8 cellular contexts compared by ENCODE assay signal in the genomic region with DNA sequence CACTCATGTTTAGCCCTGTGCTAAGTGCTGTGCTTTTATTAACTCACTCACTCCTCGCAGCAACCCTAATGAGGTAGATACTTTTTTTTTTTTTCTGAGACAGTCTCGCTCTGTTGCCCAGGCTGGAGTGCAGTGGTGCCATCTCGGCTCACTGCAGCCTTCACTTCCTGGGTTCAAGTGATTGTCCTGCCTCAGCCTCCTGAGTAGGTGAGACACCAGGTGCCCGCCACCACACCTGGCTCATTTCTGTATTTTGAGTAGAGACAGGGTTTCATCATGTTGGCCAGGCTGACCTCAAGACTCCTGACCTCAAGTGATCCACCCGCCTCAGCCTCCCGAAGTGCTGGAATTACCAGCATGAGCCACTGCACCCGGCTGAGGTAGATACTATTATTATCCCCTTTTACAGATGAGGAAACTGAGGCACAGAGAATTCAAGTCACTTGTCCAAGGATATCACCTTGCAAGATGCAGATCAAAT. TPM values are rescaled to one million over a fixed set of nuclear protein-coding genes. Genes with fewer than 3 reads are reported as not detected.
DNase-seq lines count a peak whose midpoint lies in the region; ATAC-seq, FAIRE-seq and TF ChIP-seq lines count a peak whose summit lies in the region.

No MANE protein-coding gene starts in this region.

- H3K4me1 ChIP-seq in K562 (replicated peaks in 1 of 2; ENCODE audit: control insufficient read depth in 2 of 2, insufficient read depth in 2 of 2, low read length in 2 of 2) (peaks cover 18 to 48% of the 10 kb centered on the region in 2 experiments; a peak in 4 of 5 replicates), mesodermal cell (ENCODE audit: control insufficient read depth, insufficient read depth, low read length, poor library complexity, severe bottlenecking) (peaks cover 9% of the 10 kb centered on the region)

- no peak for DNase-seq in activated T-cell treated with anti-CD3 and anti-CD28 coated beads, Interleukin-2, amount 50 U/mL, for 4 hours
- no peak for DNase-seq in activated T-cell treated with anti-CD3 and anti-CD28 coated beads, Interleukin-2, amount 50 U/mL, for 48 hours
- DNase-seq in K562 (ENCODE audit: extremely low read depth in 1 of 4, low spot score in 3 of 4) (no peak), type B pancreatic cell (ENCODE audit: extremely low spot score, unreplicated experiment) (no peak), GOT3 (lab: John Stamatoyannopoulos, UW) (no peak)

- TF ChIP-seq POLR2A in K562 (conservative IDR thresholded peaks at IDR 0.05): no peak

- peak overlapping the region; percentile 68 to 79; a peak in 2 of 4 replicates for H3K9ac ChIP-seq in K562 (ENCODE audit: insufficient read depth in 1 of 2, low read depth in 2 of 2, low read length in 2 of 2)

- POLR2A ChIA-PET in K562 (lab: Yijun Ruan, JAX): interaction anchor here (0.7 to 1.3 kb wide), 3 partner anchors 17 to 254 kb away, joined by 3 to 5 read pairs (median 3); partner anchors contain the start of gene BLVRB

- intact Hi-C loops in K562 (cut with micrococcal nuclease): no loop called here

- peaks cover 62% of the 10 kb centered on the region for H3K79me2 ChIP-seq in K562 (ENCODE audit: control insufficient read depth, insufficient read depth, low read length)

- no peaks in the 10 kb centered on the region for H3K27me3 ChIP-seq in K562 (ENCODE audit: control insufficient read depth in 2 of 2, insufficient read depth in 2 of 2, low read length in 2 of 2)

- H3K9me3 Mint-ChIP-seq in activated T-cell treated with anti-CD3 and anti-CD28 coated beads, Interleukin-2, amount 50 U/mL, for 4 hours: no peaks in the 10 kb centered on the region
- H3K9me3 Mint-ChIP-seq in type B pancreatic cell: no peaks in the 10 kb centered on the region

- H2AFZ ChIP-seq in K562 (ENCODE audit: low read depth, low read length): no peak overlapping the region; the same call in 1 of the 2 replicates

- CTCF ChIA-PET in K562 (lab: Yijun Ruan, JAX; ENCODE audit: low intra/inter-chr PET ratio): no interaction called here

- H3K4me1 Mint-ChIP-seq in activated T-cell treated with anti-CD3 and anti-CD28 coated beads, Interleukin-2, amount 50 U/mL, for 4 hours (ENCODE audit: low read depth): peaks cover 55% of the 10 kb centered on the region
- peaks cover 37% of the 10 kb centered on the region for H3K4me1 Mint-ChIP-seq in type B pancreatic cell (ENCODE audit: unreplicated experiment)

- ATAC-seq in activated T-cell treated with anti-CD3 and anti-CD28 coated beads, Interleukin-2, amount 50 U/mL, for 4 hours: no peak
- ATAC-seq in K562 (no peak), HG03039 (IDR thresholded peaks at IDR 0.05; ENCODE audit: unreplicated experiment) (no peak), GM21515 (IDR thresholded peaks at IDR 0.05; ENCODE audit: unreplicated experiment) (no peak)

- H3K4me3 Mint-ChIP-seq in activated T-cell treated with anti-CD3 and anti-CD28 coated beads, Interleukin-2, amount 50 U/mL, for 4 hours: peak overlapping the region; percentile 92
- peak overlapping the region; percentile 97 for H3K4me3 Mint-ChIP-seq in type B pancreatic cell

- TF ChIP-seq CTCF in K562 (IDR thresholded peaks at IDR 0.05 in 2 of 3, conservative IDR thresholded peaks at IDR 0.05 in 1 of 3; ENCODE audit: insufficient read depth in 2 of 3, low read depth in 1 of 3, low read length in 3 of 3) (no peak), type B pancreatic cell (conservative IDR thresholded peaks at IDR 0.05) (no peak)

- peak overlapping the region; percentile 93 for H3K4me2 ChIP-seq in K562 (ENCODE audit: insufficient read depth, low read length)

- in situ Hi-C loops in K562 (cut with MboI): no loop called here

- H3K9me1 ChIP-seq in K562 (ENCODE audit: control insufficient read depth, insufficient read depth, low read length): no peaks in the 10 kb centered on the region

- H3K9me3 ChIP-seq in K562 (replicated peaks; ENCODE audit: control insufficient read depth, insufficient read depth, low read depth, low read length): no peaks in the 10 kb centered on the region
- no peaks in the 10 kb centered on the region for H3K9me3 ChIP-seq in mesodermal cell (ENCODE audit: control insufficient read depth, low read length)

- no TSS peak for BruUV-seq in K562 (replicated peaks; lab: Mats Ljungman, UMichigan)

- H3K4me3 ChIP-seq in K562: peak overlapping the region; percentile 62
- peak overlapping the region; percentile 76 for H3K4me3 ChIP-seq in mesodermal cell (ENCODE audit: extremely low read depth, insufficient read depth, low read length, poor library complexity, severe bottlenecking)

- 35% methylated on average over 7 of the region's 7 CpGs for WGBS in K562 (ENCODE audit: insufficient coverage, low coverage, missing lambda C conversion rate)
- WGBS in mesodermal cell (ENCODE audit: insufficient coverage in 2 of 2), 2 experiments: 89 to 92% methylated on average over 4 to 5 of the region's 7 CpGs

- peaks cover 5% of the 10 kb centered on the region for H3K36me3 Mint-ChIP-seq in activated T-cell treated with anti-CD3 and anti-CD28 coated beads, Interleukin-2, amount 50 U/mL, for 4 hours (ENCODE audit: insufficient read depth)
- H3K36me3 Mint-ChIP-seq in type B pancreatic cell: peaks cover 27% of the 10 kb centered on the region

- no peak for TF ChIP-seq RAD21 in K562 (CRISPR knock-in tag; conservative IDR thresholded peaks at IDR 0.05 in 1 of 2, IDR thresholded peaks at IDR 0.05 in 1 of 2)

- FAIRE-seq in K562 (lab: Jason Lieb, UNC): no peak

- H3K36me3 ChIP-seq in K562 (ENCODE audit: control insufficient read depth, insufficient read depth, low read length) (peaks cover 13% of the 10 kb centered on the region), mesodermal cell (ENCODE audit: control insufficient read depth, insufficient read depth, low read length) (peaks cover 29% of the 10 kb centered on the region)

- no peaks in the 10 kb centered on the region for H3K27me3 Mint-ChIP-seq in activated T-cell treated with anti-CD3 and anti-CD28 coated beads, Interleukin-2, amount 50 U/mL, for 4 hours (ENCODE audit: low read depth)
- no peaks in the 10 kb centered on the region for H3K27me3 Mint-ChIP-seq in type B pancreatic cell

- peak overlapping the region; percentile 100 for H3K27ac Mint-ChIP-seq in type B pancreatic cell

- TF ChIP-seq EP300 in K562 (IDR thresholded peaks at IDR 0.05; ENCODE audit: low read length): no peak

- H4K20me1 ChIP-seq in K562 (replicated peaks; ENCODE audit: control insufficient read depth, insufficient read depth, low read length): no peaks in the 10 kb centered on the region

- H3K27ac ChIP-seq in K562 (ENCODE audit: extremely low read depth, low read depth, low read length) (peak overlapping the region; percentile 80; the same call in 1 of the 3 replicates), mesodermal cell (ENCODE audit: low read depth, low read length, severe bottlenecking) (no peak overlapping the region)

RNA-seq across cellular contexts. Expression of gene ITPKC, which starts 2.5 kb away (rescaled TPM):
- total RNA-seq in activated T-cell treated with anti-CD3 and anti-CD28 coated beads, Interleukin-2, amount 50 U/mL, for 4 hours: 1 to 10 TPM; 6.9 to 8.2 (median 8.2) TPM
- total RNA-seq in K562 (2011; cell fraction: chromatin; rRNA removed; ENCODE audit: low replicate concordance): 7.8 and 24.0 TPM in 2 replicates
- 14.8 and 15.4 TPM in 2 replicates for total RNA-seq in K562 (2011; cell fraction: nucleolus; rRNA removed)
- total RNA-seq in K562 (2011; cell fraction: nucleoplasm; rRNA removed): 8.1 and 11.3 TPM in 2 replicates
- total RNA-seq in K562 (2014; rRNA removed): 7.4 and 8.7 TPM in 2 replicates
- total RNA-seq in K562 (2014; rRNA removed; fragmentation: Illumina TruSeq; extraction: Trizol): 3.4 and 4.0 TPM in 2 replicates
- 4.7 and 5.1 TPM in 2 replicates for total RNA-seq in K562 (2015; rRNA removed; fragmentation: Illumina TruSeq; extraction: Trizol)
- 9.0 and 9.3 TPM in 2 replicates for total RNA-seq in K562 (2021)
- 6.0 and 6.1 TPM in 2 replicates for polyA plus RNA-seq in K562 (2011; rRNA removed)
- polyA plus RNA-seq in K562 (2011; cell fraction: cytosol; rRNA removed): 6.4 and 8.6 TPM in 2 replicates
- 5.3 and 9.3 TPM in 2 replicates for polyA plus RNA-seq in K562 (2011; cell fraction: nucleus; rRNA removed)
- polyA plus RNA-seq in K562 (2012): 6.0 and 10.0 TPM in 2 replicates
- polyA plus RNA-seq in K562 (2014; fragmentation: Illumina TruSeq; extraction: Trizol): 5.8 and 6.6 TPM in 2 replicates
- polyA plus RNA-seq in K562 (2014; fragmentation: Nextera tagmentation; extraction: Ambion mirVana): under 1 TPM; 0.08 to 0.22 TPM
- polyA plus RNA-seq in K562 (2014; rRNA removed): 6.4 and 8.9 TPM in 2 replicates
- 7.3 and 9.6 TPM in 2 replicates for polyA minus RNA-seq in K562 (2011; rRNA and poly(A)+ RNA removed)
- 3.9 and 6.0 TPM in 2 replicates for polyA minus RNA-seq in K562 (2011; cell fraction: cytosol; rRNA and poly(A)+ RNA removed)
- polyA minus RNA-seq in K562 (2011; cell fraction: nucleus; rRNA and poly(A)+ RNA removed): 4.3 and 4.7 TPM in 2 replicates
- polyA plus RNA-seq in mesodermal cell (2013, experiment 1 of 2): 11.5 TPM
- 9.0 TPM for polyA plus RNA-seq in mesodermal cell (2013, experiment 2 of 2)
- 22.4 and 46.1 TPM in 2 replicates for total RNA-seq in type B pancreatic cell (ENCODE audit: low replicate concordance)

RNA-seq across cellular contexts. Expression of gene COQ8B, which starts 2.8 kb away (rescaled TPM):
- total RNA-seq in activated T-cell treated with anti-CD3 and anti-CD28 coated beads, Interleukin-2, amount 50 U/mL, for 4 hours: 10 to 100 TPM; 18.7 to 21.3 (median 18.9) TPM
- total RNA-seq in K562 (2011; cell fraction: chromatin; rRNA removed; ENCODE audit: low replicate concordance): 33.1 and 73.6 TPM in 2 replicates
- 54.3 and 55.7 TPM in 2 replicates for total RNA-seq in K562 (2011; cell fraction: nucleolus; rRNA removed)
- 43.2 and 52.2 TPM in 2 replicates for total RNA-seq in K562 (2011; cell fraction: nucleoplasm; rRNA removed)
- 18.3 and 20.0 TPM in 2 replicates for total RNA-seq in K562 (2014; rRNA removed)
- 5.2 and 5.5 TPM in 2 replicates for total RNA-seq in K562 (2014; rRNA removed; fragmentation: Illumina TruSeq; extraction: Trizol)
- total RNA-seq in K562 (2015; rRNA removed; fragmentation: Illumina TruSeq; extraction: Trizol): 12.9 and 13.6 TPM in 2 replicates
- 24.0 and 27.2 TPM in 2 replicates for total RNA-seq in K562 (2021)
- polyA plus RNA-seq in K562 (2011; rRNA removed): 14.4 and 17.6 TPM in 2 replicates
- polyA plus RNA-seq in K562 (2011; cell fraction: cytosol; rRNA removed): 19.5 and 37.8 TPM in 2 replicates
- 55.8 and 89.2 TPM in 2 replicates for polyA plus RNA-seq in K562 (2011; cell fraction: nucleus; rRNA removed)
- polyA plus RNA-seq in K562 (2012): 16.4 and 27.2 TPM in 2 replicates
- polyA plus RNA-seq in K562 (2014; fragmentation: Illumina TruSeq; extraction: Trizol): 7.2 and 15.7 TPM in 2 replicates
- polyA plus RNA-seq in K562 (2014; fragmentation: Nextera tagmentation; extraction: Ambion mirVana): under 1 TPM; 0.41 to 0.51 TPM
- 26.5 and 32.3 TPM in 2 replicates for polyA plus RNA-seq in K562 (2014; rRNA removed)
- 7.3 and 13.0 TPM in 2 replicates for polyA minus RNA-seq in K562 (2011; rRNA and poly(A)+ RNA removed)
- polyA minus RNA-seq in K562 (2011; cell fraction: cytosol; rRNA and poly(A)+ RNA removed): 15.0 and 15.7 TPM in 2 replicates
- 25.1 and 25.8 TPM in 2 replicates for polyA minus RNA-seq in K562 (2011; cell fraction: nucleus; rRNA and poly(A)+ RNA removed)
- 28.6 TPM for polyA plus RNA-seq in mesodermal cell (2013, experiment 1 of 2)
- polyA plus RNA-seq in mesodermal cell (2013, experiment 2 of 2): 31.7 TPM
- total RNA-seq in type B pancreatic cell (ENCODE audit: low replicate concordance): 39.9 and 48.4 TPM in 2 replicates

RNA-seq across cellular contexts. Expression of gene NUMBL, which starts 29.0 kb away (rescaled TPM):
- 10 to 100 TPM; 13.8 to 17.1 (median 16.7) TPM for total RNA-seq in activated T-cell treated with anti-CD3 and anti-CD28 coated beads, Interleukin-2, amount 50 U/mL, for 4 hours
- total RNA-seq in K562 (2011; cell fraction: chromatin; rRNA removed; ENCODE audit: low replicate concordance): 39.2 and 53.7 TPM in 2 replicates
- 24.0 and 29.3 TPM in 2 replicates for total RNA-seq in K562 (2011; cell fraction: nucleolus; rRNA removed)
- 33.8 and 65.4 TPM in 2 replicates for total RNA-seq in K562 (2011; cell fraction: nucleoplasm; rRNA removed)
- total RNA-seq in K562 (2014; rRNA removed): 10.3 and 12.2 TPM in 2 replicates
- 3.0 TPM in 2 replicates for total RNA-seq in K562 (2014; rRNA removed; fragmentation: Illumina TruSeq; extraction: Trizol)
- 5.0 and 5.7 TPM in 2 replicates for total RNA-seq in K562 (2015; rRNA removed; fragmentation: Illumina TruSeq; extraction: Trizol)
- total RNA-seq in K562 (2021): 38.6 and 41.5 TPM in 2 replicates
- polyA plus RNA-seq in K562 (2011; rRNA removed): 6.6 and 9.2 TPM in 2 replicates
- polyA plus RNA-seq in K562 (2011; cell fraction: cytosol; rRNA removed): 6.5 and 15.8 TPM in 2 replicates
- 20.5 and 36.4 TPM in 2 replicates for polyA plus RNA-seq in K562 (2011; cell fraction: nucleus; rRNA removed)
- polyA plus RNA-seq in K562 (2012): 12.7 and 13.9 TPM in 2 replicates
- polyA plus RNA-seq in K562 (2014; fragmentation: Illumina TruSeq; extraction: Trizol): 9.0 and 13.7 TPM in 2 replicates
- under 1 TPM; 0.39 to 0.63 TPM for polyA plus RNA-seq in K562 (2014; fragmentation: Nextera tagmentation; extraction: Ambion mirVana)
- 16.1 and 18.8 TPM in 2 replicates for polyA plus RNA-seq in K562 (2014; rRNA removed)
- polyA minus RNA-seq in K562 (2011; rRNA and poly(A)+ RNA removed): 14.8 and 16.7 TPM in 2 replicates
- polyA minus RNA-seq in K562 (2011; cell fraction: cytosol; rRNA and poly(A)+ RNA removed): 4.8 and 6.4 TPM in 2 replicates
- 7.8 and 8.3 TPM in 2 replicates for polyA minus RNA-seq in K562 (2011; cell fraction: nucleus; rRNA and poly(A)+ RNA removed)
- polyA plus RNA-seq in mesodermal cell (2013, experiment 1 of 2): 28.6 TPM
- polyA plus RNA-seq in mesodermal cell (2013, experiment 2 of 2): 28.4 TPM
- 16.2 and 28.9 TPM in 2 replicates for total RNA-seq in type B pancreatic cell (ENCODE audit: low replicate concordance)

RNA-seq across cellular contexts. Expression of gene ACTMAP, which starts 30.8 kb away (rescaled TPM):
- 10 to 100 TPM in 1 of 3 donors, 1 to 10 TPM in 2; 7.4 to 11.4 (median 7.7) TPM for total RNA-seq in activated T-cell treated with anti-CD3 and anti-CD28 coated beads, Interleukin-2, amount 50 U/mL, for 4 hours
- total RNA-seq in K562 (2011; cell fraction: chromatin; rRNA removed; ENCODE audit: low replicate concordance): 17.6 and 35.1 TPM in 2 replicates
- total RNA-seq in K562 (2011; cell fraction: nucleolus; rRNA removed): 16.7 and 18.3 TPM in 2 replicates
- total RNA-seq in K562 (2011; cell fraction: nucleoplasm; rRNA removed): 22.2 and 28.6 TPM in 2 replicates
- 2.3 and 3.3 TPM in 2 replicates for total RNA-seq in K562 (2014; rRNA removed)
- total RNA-seq in K562 (2014; rRNA removed; fragmentation: Illumina TruSeq; extraction: Trizol): 1.7 and 2.0 TPM in 2 replicates
- total RNA-seq in K562 (2015; rRNA removed; fragmentation: Illumina TruSeq; extraction: Trizol): 1.7 and 2.9 TPM in 2 replicates
- total RNA-seq in K562 (2021): 14.4 and 16.6 TPM in 2 replicates
- 4.9 and 12.9 TPM in 2 replicates for polyA plus RNA-seq in K562 (2011; rRNA removed)
- 10.8 and 11.7 TPM in 2 replicates for polyA plus RNA-seq in K562 (2011; cell fraction: cytosol; rRNA removed)
- polyA plus RNA-seq in K562 (2011; cell fraction: nucleus; rRNA removed): 28.9 and 39.1 TPM in 2 replicates
- polyA plus RNA-seq in K562 (2012): 14.9 and 28.4 TPM in 2 replicates
- polyA plus RNA-seq in K562 (2014; fragmentation: Illumina TruSeq; extraction: Trizol): 12.8 and 13.1 TPM in 2 replicates
- 1 to 10 TPM; 4.8 to 5.1 TPM for polyA plus RNA-seq in K562 (2014; fragmentation: Nextera tagmentation; extraction: Ambion mirVana)
- 7.5 and 8.5 TPM in 2 replicates for polyA plus RNA-seq in K562 (2014; rRNA removed)
- 3.5 and 4.1 TPM in 2 replicates for polyA minus RNA-seq in K562 (2011; rRNA and poly(A)+ RNA removed)
- polyA minus RNA-seq in K562 (2011; cell fraction: cytosol; rRNA and poly(A)+ RNA removed): 12.6 and 20.3 TPM in 2 replicates
- 3.8 and 7.0 TPM in 2 replicates for polyA minus RNA-seq in K562 (2011; cell fraction: nucleus; rRNA and poly(A)+ RNA removed)
- polyA plus RNA-seq in mesodermal cell (2013, experiment 1 of 2): 17.0 TPM
- polyA plus RNA-seq in mesodermal cell (2013, experiment 2 of 2): 18.0 TPM
- total RNA-seq in type B pancreatic cell (ENCODE audit: low replicate concordance): 9.6 and 16.0 TPM in 2 replicates

RNA-seq across cellular contexts. Expression of gene SNRPA, which starts 31.5 kb away (rescaled TPM):
- total RNA-seq in activated T-cell treated with anti-CD3 and anti-CD28 coated beads, Interleukin-2, amount 50 U/mL, for 4 hours: 100 to 1,000 TPM; 213 to 234 (median 219) TPM
- total RNA-seq in K562 (2011; cell fraction: chromatin; rRNA removed; ENCODE audit: low replicate concordance): 98.7 and 181 TPM in 2 replicates
- total RNA-seq in K562 (2011; cell fraction: nucleolus; rRNA removed): 171 and 186 TPM in 2 replicates
- total RNA-seq in K562 (2011; cell fraction: nucleoplasm; rRNA removed): 154 and 155 TPM in 2 replicates
- total RNA-seq in K562 (2014; rRNA removed): 311 and 436 TPM in 2 replicates
- total RNA-seq in K562 (2014; rRNA removed; fragmentation: Illumina TruSeq; extraction: Trizol): 83.8 and 106 TPM in 2 replicates
- total RNA-seq in K562 (2015; rRNA removed; fragmentation: Illumina TruSeq; extraction: Trizol): 130 and 150 TPM in 2 replicates
- total RNA-seq in K562 (2021): 185 and 193 TPM in 2 replicates
- polyA plus RNA-seq in K562 (2011; rRNA removed): 230 and 371 TPM in 2 replicates
- polyA plus RNA-seq in K562 (2011; cell fraction: cytosol; rRNA removed): 179 and 223 TPM in 2 replicates
- polyA plus RNA-seq in K562 (2011; cell fraction: nucleus; rRNA removed): 665 and 764 TPM in 2 replicates
- 170 and 298 TPM in 2 replicates for polyA plus RNA-seq in K562 (2012)
- polyA plus RNA-seq in K562 (2014; fragmentation: Illumina TruSeq; extraction: Trizol): 205 and 262 TPM in 2 replicates
- 10 to 100 TPM; 16.3 to 24.7 TPM for polyA plus RNA-seq in K562 (2014; fragmentation: Nextera tagmentation; extraction: Ambion mirVana)
- 210 and 224 TPM in 2 replicates for polyA plus RNA-seq in K562 (2014; rRNA removed)
- 186 and 256 TPM in 2 replicates for polyA minus RNA-seq in K562 (2011; rRNA and poly(A)+ RNA removed)
- polyA minus RNA-seq in K562 (2011; cell fraction: cytosol; rRNA and poly(A)+ RNA removed): 217 TPM in 2 replicates
- polyA minus RNA-seq in K562 (2011; cell fraction: nucleus; rRNA and poly(A)+ RNA removed): 65.8 and 91.3 TPM in 2 replicates
- 157 TPM for polyA plus RNA-seq in mesodermal cell (2013, experiment 1 of 2)
- polyA plus RNA-seq in mesodermal cell (2013, experiment 2 of 2): 138 TPM
- total RNA-seq in type B pancreatic cell (ENCODE audit: low replicate concordance): 79.6 and 130 TPM in 2 replicates
